ENCODE assay signal across 12 cellular contexts in genomic region chr1:43867946-43868740, GRCh38.
DNase-seq lines count a peak whose midpoint lies in the region; ATAC-seq and TF ChIP-seq lines count a peak whose summit lies in the region.
"Had no signal": no experiment of that assay in that cellular context is flagged by ENCODE, and none has a peak within 500 bp of the region (broad histone marks: within the 10 kb centered on the region; RNA-seq: fewer than 3 reads in every experiment).

No MANE protein-coding gene starts in this region.

- DNase-seq in AML-193 (lab: John Stamatoyannopoulos, UW) (peak; percentile 32 to 50), NCI-H226 (peak; percentile 45), epithelial cell of esophagus (ENCODE audit: low read depth) (peak; percentile 89), DMS153 (lab: John Stamatoyannopoulos, UW) (no peak), activated gamma-delta T cell treated with Interleukin-2 at 50 U/mL for 16 hours (no peak)
- DNase-seq in activated CD8-positive, alpha-beta memory T cell treated with anti-CD3 and anti-CD28 coated beads, Interleukin-2, amount 50 U/mL, for 4 hours: no peak
- DNase-seq: activated CD4-positive, alpha-beta T cell treated with anti-CD3 and anti-CD28 coated beads for 1 hour; DMS53; naive B cell; stimulated activated CD4-positive, alpha-beta T cell treated with anti-CD3 and anti-CD28 coated beads, Interleukin-2, amount 100 ng/mL, for 24 hours had no signal

- H3K4me1 ChIP-seq in muscle layer of duodenum (ENCODE audit: control insufficient read depth in 1 of 2, insufficient read depth in 2 of 2, low read length in 2 of 2): peaks cover 5 to 26% of the 10 kb centered on the region in 2 donors

- H3K27me3 ChIP-seq in muscle layer of duodenum (ENCODE audit: low read depth, low read length): no peaks in the 10 kb centered on the region

- no peaks in the 10 kb centered on the region for H3K9me3 ChIP-seq in muscle layer of duodenum (ENCODE audit: control insufficient read depth in 1 of 2, low read length in 2 of 2)

- no peak overlapping the region for H3K4me3 ChIP-seq in epithelial cell of esophagus (ENCODE audit: low read length)
- peak overlapping the region in 1 of 2 donors; percentile 7 for H3K4me3 ChIP-seq in muscle layer of duodenum (ENCODE audit: low read depth in 1 of 2, low read length in 2 of 2)

- TF ChIP-seq CTCF in epithelial cell of esophagus (IDR thresholded peaks at IDR 0.05; ENCODE audit: insufficient read depth, low read depth, low read length, missing control alignments): no peak

- no peaks in the 10 kb centered on the region for H3K36me3 ChIP-seq in muscle layer of duodenum (ENCODE audit: control insufficient read depth in 1 of 2, insufficient read depth in 2 of 2, low read length in 2 of 2)

- no peak for ATAC-seq in HG03045 (IDR thresholded peaks at IDR 0.05; ENCODE audit: unreplicated experiment)

- H3K27ac ChIP-seq in muscle layer of duodenum (ENCODE audit: low read length): peak overlapping the region; percentile 28

Comparison
In these comparisons a context has a peak if more than half of its experiments do, and no peak if none do; other contexts are left out.
1. DNase-seq: peak in AML-193 (2 of 2), NCI-H226 (single experiment) and epithelial cell of esophagus (single experiment); none in DMS153 (single experiment), activated CD8-positive, alpha-beta memory T cell treated with anti-CD3 and anti-CD28 coated beads, Interleukin-2, amount 50 U/mL, for 4 hours (single experiment) and activated gamma-delta T cell treated with Interleukin-2 at 50 U/mL for 16 hours (single experiment).